1 cellular context compared by ENCODE assay signal in the genomic region with DNA sequence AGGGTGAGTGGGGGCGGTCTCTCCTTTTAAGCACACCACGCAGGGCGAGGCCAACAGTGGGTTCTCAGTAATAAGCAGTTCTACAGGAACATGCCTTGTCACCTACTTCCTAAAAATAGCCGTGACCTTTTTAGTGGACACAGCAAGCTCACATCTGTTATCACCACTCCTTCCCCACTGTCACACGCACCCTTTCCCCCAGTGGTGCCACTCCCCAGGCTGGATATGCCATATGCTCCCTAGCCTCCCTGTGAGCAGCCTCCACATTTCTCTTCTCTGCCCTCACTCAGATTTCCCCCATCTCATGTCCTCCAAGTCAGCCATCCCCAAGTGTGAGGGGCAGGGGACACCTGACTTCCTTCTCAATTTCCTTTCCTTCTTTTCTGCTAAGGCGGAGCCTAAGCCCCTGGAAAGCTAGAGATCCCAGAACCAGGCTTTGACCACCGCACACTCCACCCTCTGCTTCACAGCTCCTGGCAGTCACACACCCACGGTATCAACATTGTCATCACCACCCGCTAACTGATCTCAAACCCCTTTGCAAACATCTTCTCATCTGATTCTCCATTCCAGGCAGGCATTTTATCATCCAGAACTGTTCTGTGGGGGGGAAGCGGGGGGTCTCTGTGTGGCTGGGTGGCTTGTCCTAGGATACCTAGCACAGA.
A peak's percentile ranks its signal among the peaks of the same experiment; 100 is the strongest.
TF ChIP-seq lines count a peak whose summit lies in the region.

No MANE protein-coding gene starts in this region.

TF ChIP-seq in K562, 482 proteins besides CTCF, POLR2A, EP300 and RAD21 (continued from another document and continues in another):
- TF ChIP-seq, protein P1, sequence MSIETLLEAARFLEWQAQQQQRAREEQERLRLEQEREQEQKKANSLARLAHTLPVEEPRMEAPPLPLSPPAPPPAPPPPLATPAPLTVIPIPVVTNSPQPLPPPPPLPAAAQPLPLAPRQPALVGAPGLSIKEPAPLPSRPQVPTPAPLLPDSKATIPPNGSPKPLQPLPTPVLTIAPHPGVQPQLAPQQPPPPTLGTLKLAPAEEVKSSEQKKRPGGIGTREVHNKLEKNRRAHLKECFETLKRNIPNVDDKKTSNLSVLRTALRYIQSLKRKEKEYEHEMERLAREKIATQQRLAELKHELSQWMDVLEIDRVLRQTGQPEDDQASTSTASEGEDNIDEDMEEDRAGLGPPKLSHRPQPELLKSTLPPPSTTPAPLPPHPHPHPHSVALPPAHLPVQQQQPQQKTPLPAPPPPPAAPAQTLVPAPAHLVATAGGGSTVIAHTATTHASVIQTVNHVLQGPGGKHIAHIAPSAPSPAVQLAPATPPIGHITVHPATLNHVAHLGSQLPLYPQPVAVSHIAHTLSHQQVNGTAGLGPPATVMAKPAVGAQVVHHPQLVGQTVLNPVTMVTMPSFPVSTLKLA (conservative IDR thresholded peaks at IDR 0.05) = peak in 1 of 2 experiments; percentile 40; a peak in 1 of 4 replicates
- peak; percentile 25 for TF ChIP-seq MYC (IDR thresholded peaks at IDR 0.05; ENCODE audit: low read depth, low read length)
- no peak for TF ChIP-seq MYC (CRISPR knock-in tag; IDR thresholded peaks at IDR 0.05; ENCODE audit: borderline replicate concordance, low read depth)
- no peak for TF ChIP-seq MCM3 (IDR thresholded peaks at IDR 0.05)
- peak in 1 of 2 experiments; percentile 32; a peak in 1 of 4 replicates for TF ChIP-seq NRF1 (conservative IDR thresholded peaks at IDR 0.05 in 1 of 2, IDR thresholded peaks at IDR 0.05 in 1 of 2)
- no peak for TF ChIP-seq ZKSCAN3 (CRISPR knock-in tag; IDR thresholded peaks at IDR 0.05)
- no peak for TF ChIP-seq ZNF282 (CRISPR knock-in tag; IDR thresholded peaks at IDR 0.05)
- peak in 1 of 2 experiments; percentile 75; a peak in 1 of 4 replicates for TF ChIP-seq HDAC1 (IDR thresholded peaks at IDR 0.05)
- 0 out of 2 replicates have a peak, but pooled peaks have one; percentile 38 for TF ChIP-seq NR2C2 (CRISPR knock-in tag; IDR thresholded peaks at IDR 0.05)
- TF ChIP-seq NR2C2 (tag; IDR thresholded peaks at IDR 0.05) = peak; percentile 65; the same call in 1 of the 2 replicates
- TF ChIP-seq, protein P2, sequence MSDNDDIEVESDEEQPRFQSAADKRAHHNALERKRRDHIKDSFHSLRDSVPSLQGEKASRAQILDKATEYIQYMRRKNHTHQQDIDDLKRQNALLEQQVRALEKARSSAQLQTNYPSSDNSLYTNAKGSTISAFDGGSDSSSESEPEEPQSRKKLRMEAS (CRISPR knock-in tag; IDR thresholded peaks at IDR 0.05) = 0 out of 2 replicates have a peak, but pooled peaks have one; percentile 25
- peak; percentile 38; the same call in 1 of the 2 replicates for TF ChIP-seq TCF3 (CRISPR knock-in tag; IDR thresholded peaks at IDR 0.05)
- peak; percentile 32; the same call in 1 of the 2 replicates for TF ChIP-seq ESRRA (IDR thresholded peaks at IDR 0.05; ENCODE audit: borderline replicate concordance, low read depth)
- peak; percentile 41; the same call in 1 of the 2 replicates for TF ChIP-seq CBFB (CRISPR knock-in tag; IDR thresholded peaks at IDR 0.05)
- TF ChIP-seq TBL1XR1 (IDR thresholded peaks at IDR 0.05; ENCODE audit: low read length in 2 of 2) = peak in 1 of 2 experiments; percentile 42; a peak in 1 of 4 replicates
- TF ChIP-seq ETV5 (CRISPR knock-in tag; IDR thresholded peaks at IDR 0.05; ENCODE audit: low read depth) = no peak
- no peak for TF ChIP-seq ZFP1 (CRISPR knock-in tag; IDR thresholded peaks at IDR 0.05)
- no peak for TF ChIP-seq RBM39 (optimal IDR thresholded peaks at IDR 0.05; ENCODE audit: low read depth, low read length)
- TF ChIP-seq, protein P3, sequence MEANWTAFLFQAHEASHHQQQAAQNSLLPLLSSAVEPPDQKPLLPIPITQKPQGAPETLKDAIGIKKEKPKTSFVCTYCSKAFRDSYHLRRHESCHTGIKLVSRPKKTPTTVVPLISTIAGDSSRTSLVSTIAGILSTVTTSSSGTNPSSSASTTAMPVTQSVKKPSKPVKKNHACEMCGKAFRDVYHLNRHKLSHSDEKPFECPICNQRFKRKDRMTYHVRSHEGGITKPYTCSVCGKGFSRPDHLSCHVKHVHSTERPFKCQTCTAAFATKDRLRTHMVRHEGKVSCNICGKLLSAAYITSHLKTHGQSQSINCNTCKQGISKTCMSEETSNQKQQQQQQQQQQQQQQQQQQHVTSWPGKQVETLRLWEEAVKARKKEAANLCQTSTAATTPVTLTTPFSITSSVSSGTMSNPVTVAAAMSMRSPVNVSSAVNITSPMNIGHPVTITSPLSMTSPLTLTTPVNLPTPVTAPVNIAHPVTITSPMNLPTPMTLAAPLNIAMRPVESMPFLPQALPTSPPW (CRISPR knock-in tag; IDR thresholded peaks at IDR 0.05) = peak; percentile 65; the same call in 1 of the 2 replicates
- TF ChIP-seq TRIM24 (IDR thresholded peaks at IDR 0.05) = 0 out of 4 replicates have a peak, but pooled peaks of 1 of the 2 experiments have one; percentile 11
- peak; percentile 40; the same call in 1 of the 2 replicates for TF ChIP-seq MTA3 (IDR thresholded peaks at IDR 0.05; ENCODE audit: borderline replicate concordance)
- TF ChIP-seq, protein P4, sequence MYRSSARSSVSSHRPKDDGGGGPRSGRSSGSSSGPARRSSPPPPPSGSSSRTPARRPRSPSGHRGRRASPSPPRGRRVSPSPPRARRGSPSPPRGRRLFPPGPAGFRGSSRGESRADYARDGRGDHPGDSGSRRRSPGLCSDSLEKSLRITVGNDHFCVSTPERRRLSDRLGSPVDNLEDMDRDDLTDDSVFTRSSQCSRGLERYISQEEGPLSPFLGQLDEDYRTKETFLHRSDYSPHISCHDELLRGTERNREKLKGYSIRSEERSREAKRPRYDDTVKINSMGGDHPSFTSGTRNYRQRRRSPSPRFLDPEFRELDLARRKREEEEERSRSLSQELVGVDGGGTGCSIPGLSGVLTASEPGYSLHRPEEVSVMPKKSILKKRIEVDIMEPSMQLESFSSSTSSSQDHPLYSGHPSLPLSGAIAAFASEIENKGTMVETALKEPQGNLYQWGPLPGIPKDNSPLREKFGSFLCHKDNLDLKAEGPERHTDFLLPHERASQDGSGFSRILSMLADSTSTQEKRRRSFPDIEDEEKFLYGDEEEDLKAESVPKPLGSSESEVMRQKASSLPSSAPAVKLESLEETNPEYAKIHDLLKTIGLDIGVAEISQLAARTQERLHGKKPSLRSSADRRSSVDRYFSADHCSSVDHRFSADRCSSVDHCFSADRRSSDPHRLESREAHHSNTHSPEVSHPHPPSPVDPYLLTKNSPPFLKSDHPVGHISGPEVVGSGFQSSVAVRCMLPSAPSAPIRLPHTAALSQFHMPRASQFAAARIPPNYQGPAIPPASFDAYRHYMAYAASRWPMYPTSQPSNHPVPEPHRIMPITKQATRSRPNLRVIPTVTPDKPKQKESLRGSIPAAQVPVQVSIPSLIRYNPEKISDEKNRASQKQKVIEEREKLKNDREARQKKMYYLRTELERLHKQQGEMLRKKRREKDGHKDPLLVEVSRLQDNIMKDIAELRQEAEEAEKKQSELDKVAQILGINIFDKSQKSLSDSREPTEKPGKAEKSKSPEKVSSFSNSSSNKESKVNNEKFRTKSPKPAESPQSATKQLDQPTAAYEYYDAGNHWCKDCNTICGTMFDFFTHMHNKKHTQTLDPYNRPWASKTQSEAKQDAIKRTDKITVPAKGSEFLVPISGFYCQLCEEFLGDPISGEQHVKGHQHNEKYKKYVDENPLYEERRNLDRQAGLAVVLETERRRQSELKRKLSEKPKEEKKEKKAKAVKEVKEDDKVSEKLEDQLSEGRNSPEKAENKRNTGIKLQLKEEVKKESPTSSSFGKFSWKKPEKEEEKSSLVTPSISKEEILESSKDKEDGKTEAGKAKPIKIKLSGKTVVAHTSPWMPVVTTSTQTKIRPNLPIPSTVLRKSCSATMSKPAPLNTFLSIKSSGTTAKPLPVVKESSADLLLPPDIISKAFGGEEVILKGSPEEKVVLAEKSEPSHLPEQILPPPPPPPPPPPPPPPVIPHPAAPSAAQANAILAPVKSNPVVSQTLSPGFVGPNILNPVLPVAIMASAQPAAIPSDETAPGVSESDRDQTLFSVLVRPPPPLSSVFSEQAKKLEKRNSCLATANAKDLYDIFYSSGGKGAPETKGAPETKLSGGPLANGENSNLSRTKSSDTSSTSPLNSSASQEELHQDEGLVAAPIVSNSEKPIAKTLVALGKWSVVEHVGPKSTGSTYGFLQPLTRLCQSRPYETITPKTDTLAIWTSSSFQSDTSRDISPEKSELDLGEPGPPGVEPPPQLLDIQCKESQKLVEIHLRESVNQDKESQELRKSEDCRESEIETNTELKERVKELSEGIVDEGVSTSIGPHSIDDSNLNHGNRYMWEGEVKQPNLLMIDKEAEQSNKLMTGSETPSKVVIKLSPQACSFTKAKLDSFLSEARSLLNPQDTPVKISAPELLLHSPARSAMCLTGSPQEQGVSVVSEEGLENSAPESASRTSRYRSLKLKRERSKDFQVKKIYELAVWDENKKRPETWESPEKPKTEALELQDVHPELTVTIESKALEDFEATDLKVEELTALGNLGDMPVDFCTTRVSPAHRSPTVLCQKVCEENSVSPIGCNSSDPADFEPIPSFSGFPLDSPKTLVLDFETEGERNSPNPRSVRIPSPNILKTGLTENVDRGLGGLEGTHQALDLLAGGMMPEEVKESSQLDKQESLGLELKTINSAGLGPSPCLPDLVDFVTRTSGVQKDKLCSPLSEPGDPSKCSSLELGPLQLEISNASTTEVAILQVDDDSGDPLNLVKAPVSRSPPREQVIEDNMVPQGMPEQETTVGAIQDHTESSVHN (IDR thresholded peaks at IDR 0.05; ENCODE audit: borderline replicate concordance in 1 of 2, low read depth in 1 of 2) = 0 out of 4 replicates have a peak, but pooled peaks of 1 of the 2 experiments have one; percentile 27
- TF ChIP-seq CBFA2T3 (IDR thresholded peaks at IDR 0.05) = peak; percentile 17
- TF ChIP-seq DPF2 (IDR thresholded peaks at IDR 0.05) = peak; percentile 46; the same call in 1 of the 2 replicates
- TF ChIP-seq MTA1 (IDR thresholded peaks at IDR 0.05; ENCODE audit: borderline replicate concordance) = peak; percentile 67; the same call in 1 of the 2 replicates
- TF ChIP-seq ZNF124 (CRISPR knock-in tag; IDR thresholded peaks at IDR 0.05) = no peak
- peak; percentile 38; the same call in 1 of the 2 replicates for TF ChIP-seq SMAD4 (CRISPR knock-in tag; conservative IDR thresholded peaks at IDR 0.05)
- peak; percentile 48; the same call in 1 of the 2 replicates for TF ChIP-seq ZNF316 (IDR thresholded peaks at IDR 0.05)
- TF ChIP-seq HDAC2 (IDR thresholded peaks at IDR 0.05) = peak; percentile 16; the same call in 1 of the 2 replicates
- TF ChIP-seq SMARCA4 (IDR thresholded peaks at IDR 0.05) = 0 out of 2 replicates have a peak, but pooled peaks have one; percentile 44
- TF ChIP-seq, protein P5, sequence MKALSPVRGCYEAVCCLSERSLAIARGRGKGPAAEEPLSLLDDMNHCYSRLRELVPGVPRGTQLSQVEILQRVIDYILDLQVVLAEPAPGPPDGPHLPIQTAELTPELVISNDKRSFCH (CRISPR knock-in tag; IDR thresholded peaks at IDR 0.05) = no peak
- TF ChIP-seq, protein P5 (tag; IDR thresholded peaks at IDR 0.05) = peak; percentile 99
- peak; percentile 30; the same call in 1 of the 2 replicates for TF ChIP-seq MYNN (IDR thresholded peaks at IDR 0.05)
- no peak for TF ChIP-seq MYNN (CRISPR knock-in tag; IDR thresholded peaks at IDR 0.05)
